1 cellular context compared by ENCODE assay signal in genomic region chr17:45445901-45446743, GRCh38.
TF ChIP-seq lines count a peak whose summit lies in the region.

No MANE protein-coding gene starts in this region.

TF ChIP-seq in IMR-90, 13 proteins besides CTCF, POLR2A, EP300 and RAD21:
- TF ChIP-seq USF2 (IDR thresholded peaks at IDR 0.05; ENCODE audit: low read depth, low read length) (peak; percentile 60), FOS (IDR thresholded peaks at IDR 0.05; ENCODE audit: low read depth, low read length) (0 out of 2 replicates have a peak, but pooled peaks have one; percentile 11)
